In the genomic region with DNA sequence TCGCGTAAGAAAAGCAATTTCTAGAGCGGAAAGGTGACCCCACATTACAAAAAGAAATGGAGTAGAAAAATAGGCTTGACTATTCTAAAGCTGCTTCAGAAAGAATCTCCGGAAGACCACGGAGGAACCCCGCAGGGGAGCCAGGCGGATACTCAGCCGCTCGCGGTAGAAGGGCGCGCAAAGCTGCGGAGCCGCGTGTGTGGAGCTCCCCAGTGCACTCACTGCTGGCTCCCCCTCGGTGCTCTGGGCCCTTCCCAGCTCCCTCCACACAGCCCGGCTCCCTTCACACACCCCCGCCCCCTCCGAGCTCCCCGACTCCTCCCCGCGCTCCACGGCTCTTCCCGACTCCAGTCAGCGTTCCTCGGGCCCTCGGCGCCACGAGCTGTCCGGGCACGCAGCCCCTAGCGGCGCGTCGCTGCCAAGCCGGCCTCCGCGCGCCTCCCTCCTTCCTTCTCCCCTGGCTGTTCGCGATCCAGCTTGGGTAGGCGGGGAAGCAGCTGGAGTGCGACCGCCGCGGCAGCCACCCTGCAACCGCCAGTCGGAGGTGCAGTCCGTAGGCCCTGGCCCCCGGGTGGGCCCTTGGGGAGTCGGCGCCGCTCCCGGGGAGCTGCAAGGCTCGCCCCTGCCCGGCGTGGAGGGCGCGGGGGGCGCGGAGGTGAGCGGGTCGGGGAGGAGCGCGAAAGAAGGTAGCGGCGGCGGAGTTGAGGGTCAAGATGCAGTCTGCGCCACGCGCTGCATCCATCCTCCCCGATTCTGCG, we compare ENCODE assay signal across 8 cellular contexts. TPM values are rescaled to one million over a fixed set of nuclear protein-coding genes. Genes with fewer than 3 reads are reported as not detected.
DNase-seq lines count a peak whose midpoint lies in the region; ATAC-seq and TF ChIP-seq lines count a peak whose summit lies in the region.

A gene (plus strand): TSS at position 350 of the 758 bp plus-strand sequence. CDS start 13,343 bp downstream, outside the sequence.

- no peaks in the 10 kb centered on the region for H3K4me1 ChIP-seq in upper lobe of right lung

- H3K27ac Mint-ChIP-seq in activated naive CD8-positive, alpha-beta T cell treated with anti-CD3 and anti-CD28 coated beads for 36 hours = no peak within 1 kb of the TSS
- no peak within 1 kb of the TSS for H3K27ac Mint-ChIP-seq in glutamatergic neuron (ENCODE audit: unreplicated experiment)

- H3K4me3 Mint-ChIP-seq in activated naive CD8-positive, alpha-beta T cell treated with anti-CD3 and anti-CD28 coated beads for 36 hours = peak within 1 kb of the TSS; percentile 62
- H3K4me3 Mint-ChIP-seq in glutamatergic neuron (ENCODE audit: unreplicated experiment) = peak within 1 kb of the TSS; percentile 88

- no peaks in the 10 kb centered on the region for H3K9me3 Mint-ChIP-seq in activated naive CD8-positive, alpha-beta T cell treated with anti-CD3 and anti-CD28 coated beads for 36 hours
- H3K9me3 Mint-ChIP-seq in glutamatergic neuron (ENCODE audit: unreplicated experiment) = no peaks in the 10 kb centered on the region

- no peaks in the 10 kb centered on the region for H3K36me3 Mint-ChIP-seq in activated naive CD8-positive, alpha-beta T cell treated with anti-CD3 and anti-CD28 coated beads for 36 hours
- no peaks in the 10 kb centered on the region for H3K36me3 Mint-ChIP-seq in glutamatergic neuron (ENCODE audit: unreplicated experiment)

- peak; percentile 8 for DNase-seq in NCI-H446 treated with DMSO at 0.1 percent for 48 hours (lab: John Stamatoyannopoulos, UW)
- DNase-seq in activated naive CD8-positive, alpha-beta T cell treated with anti-CD3 and anti-CD28 coated beads for 36 hours = peak; percentile 57
- DNase-seq in glutamatergic neuron = peak; percentile 87
- peak in 55 of 56 donors; percentile 7 to 92 (median 70) for DNase-seq in nucleus accumbens (lab: John Stamatoyannopoulos, UW)
- DNase-seq in upper lobe of right lung = peak; percentile 91

- peaks cover 2% of the 10 kb centered on the region for H3K4me1 Mint-ChIP-seq in activated naive CD8-positive, alpha-beta T cell treated with anti-CD3 and anti-CD28 coated beads for 36 hours
- peaks cover 6% of the 10 kb centered on the region for H3K4me1 Mint-ChIP-seq in glutamatergic neuron (ENCODE audit: low read depth, unreplicated experiment)

- peaks cover 16% of the 10 kb centered on the region for H3K27me3 ChIP-seq in upper lobe of right lung

- TF ChIP-seq CTCF in C4-2B (conservative IDR thresholded peaks at IDR 0.05) (peak; percentile 87), glutamatergic neuron (IDR thresholded peaks at IDR 0.05; ENCODE audit: partially characterized antibody, unreplicated experiment) (peak; percentile 73), upper lobe of right lung (IDR thresholded peaks at IDR 0.05) (peak; percentile 55)

- intact Hi-C loops in upper lobe of right lung (cut with DNase I) = no loop called here

- ATAC-seq in GM19023 (IDR thresholded peaks at IDR 0.05; ENCODE audit: unreplicated experiment) (peak; percentile 89), HG03108 (IDR thresholded peaks at IDR 0.05; ENCODE audit: unreplicated experiment) (peak; percentile 80), upper lobe of right lung (peak; percentile 99)

- H3K4me3 ChIP-seq in upper lobe of right lung = peak within 1 kb of the TSS; percentile 61

- H3K9me3 ChIP-seq in upper lobe of right lung = no peaks in the 10 kb centered on the region

- H3K27ac ChIP-seq in C4-2B (peak within 1 kb of the TSS; percentile 100), upper lobe of right lung (peak within 1 kb of the TSS; percentile 87)

- no peaks in the 10 kb centered on the region for H3K36me3 ChIP-seq in upper lobe of right lung

- H3K27me3 Mint-ChIP-seq in activated naive CD8-positive, alpha-beta T cell treated with anti-CD3 and anti-CD28 coated beads for 36 hours = peaks cover 27% of the 10 kb centered on the region
- H3K27me3 Mint-ChIP-seq in glutamatergic neuron (ENCODE audit: unreplicated experiment) = peaks cover 4% of the 10 kb centered on the region

RNA-seq across cellular contexts. Expression of the gene that starts here (rescaled TPM):
- not detected for total RNA-seq in activated naive CD8-positive, alpha-beta T cell treated with anti-CD3 and anti-CD28 coated beads for 36 hours
- 0.59 TPM for total RNA-seq in glutamatergic neuron (ENCODE audit: unreplicated experiment)
- total RNA-seq in upper lobe of right lung = 11.5 TPM

Comparison
In these comparisons a context has a peak if more than half of its experiments do, and no peak if none do; other contexts are left out.
1. Peak in every context shown above with its lines: DNase-seq, ATAC-seq, H3K4me3 ChIP-seq and H3K27ac ChIP-seq.
2. Peak in DNase-seq in activated naive CD8-positive, alpha-beta T cell treated with anti-CD3 and anti-CD28 coated beads for 36 hours; RNA of the gene not detected or under 1 TPM.
3. Peak in DNase-seq in glutamatergic neuron; RNA of the gene not detected or under 1 TPM.
4. DNase-seq: peak in every context shown above with its lines; median percentile 91 in upper lobe of right lung; 87 in glutamatergic neuron; 70 in nucleus accumbens; 57 in activated naive CD8-positive, alpha-beta T cell treated with anti-CD3 and anti-CD28 coated beads for 36 hours; 8 in NCI-H446 treated with DMSO at 0.1 percent for 48 hours.